In the genomic region with DNA sequence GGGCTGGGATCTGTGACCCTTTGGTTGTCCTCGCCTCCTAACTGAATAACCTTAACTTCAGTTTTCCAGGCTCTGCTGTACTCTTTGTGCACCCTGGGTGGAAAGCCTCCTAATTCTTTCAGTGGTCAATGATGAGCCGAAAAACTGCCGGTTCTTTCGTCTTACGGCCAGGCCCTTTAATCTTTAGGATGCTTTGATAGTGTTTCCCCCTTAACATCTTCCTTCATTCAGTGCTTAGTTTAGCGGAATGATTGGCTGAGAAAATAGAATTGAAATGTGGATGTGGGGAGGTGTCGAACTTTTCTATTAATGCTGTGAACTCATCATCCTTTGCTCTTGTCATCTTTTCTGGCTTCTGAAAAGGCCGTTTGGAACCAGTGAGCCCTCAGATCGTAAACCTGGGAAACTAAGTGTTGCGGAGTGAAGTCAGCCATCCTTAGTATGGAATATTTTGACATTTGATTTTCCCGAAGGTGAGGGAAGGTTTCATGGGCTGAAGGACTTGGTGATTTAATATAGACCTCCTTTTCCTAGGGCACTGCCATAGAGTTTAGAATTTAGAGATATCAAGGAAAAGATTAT, we compare ENCODE assay signal across 8 cellular contexts. TPM values are rescaled to one million over a fixed set of nuclear protein-coding genes. Genes with fewer than 3 reads are reported as not detected.
DNase-seq lines count a peak whose midpoint lies in the region; FAIRE-seq and TF ChIP-seq lines count a peak whose summit lies in the region.

No MANE protein-coding gene starts in this region.

- H3K4me3 ChIP-seq in foreskin fibroblast (ENCODE audit: low read depth in 1 of 2, low read length in 2 of 2) (peak overlapping the region; percentile 93 to 94), rectal smooth muscle tissue (ENCODE audit: low read length) (peak overlapping the region; percentile 88)

- peaks cover 59% of the 10 kb centered on the region for H3K4me1 Mint-ChIP-seq in T-helper 2 cell treated with Interferon-gamma antibody and Interleukin-4, amounts not matched to agents 5 μg/mL and 100 μg/mL, for 36 hours (ENCODE audit: low read depth)

- H3K27ac ChIP-seq in rectal smooth muscle tissue (ENCODE audit: low read depth, low read length): peak overlapping the region; percentile 89

- TF ChIP-seq CTCF in foreskin fibroblast (IDR thresholded peaks at IDR 0.05; ENCODE audit: low read depth, low read length): no peak

- peaks cover 3% of the 10 kb centered on the region for H3K36me3 ChIP-seq in rectal smooth muscle tissue (ENCODE audit: control insufficient read depth, insufficient read depth, low read length)

- H3K9ac ChIP-seq in rectal smooth muscle tissue (ENCODE audit: low read length): peak overlapping the region; percentile 64

- H3K36me3 Mint-ChIP-seq in T-helper 2 cell treated with Interferon-gamma antibody and Interleukin-4, amounts not matched to agents 5 μg/mL and 100 μg/mL, for 36 hours (ENCODE audit: low read depth): peaks cover 42% of the 10 kb centered on the region

- no peaks in the 10 kb centered on the region for H3K9me3 Mint-ChIP-seq in T-helper 2 cell treated with Interferon-gamma antibody and Interleukin-4, amounts not matched to agents 5 μg/mL and 100 μg/mL, for 36 hours

- H3K4me3 Mint-ChIP-seq in T-helper 2 cell treated with Interferon-gamma antibody and Interleukin-4, amounts not matched to agents 5 μg/mL and 100 μg/mL, for 36 hours: peak overlapping the region; percentile 100

- H3K27ac Mint-ChIP-seq in T-helper 2 cell treated with Interferon-gamma antibody and Interleukin-4, amounts not matched to agents 5 μg/mL and 100 μg/mL, for 36 hours: peak overlapping the region; percentile 100

- H3K27me3 ChIP-seq in rectal smooth muscle tissue (ENCODE audit: control insufficient read depth, insufficient read depth, low read length): no peaks in the 10 kb centered on the region

- DNase-seq in A172 (ENCODE audit: low spot score): peak; percentile 19
- no peak for DNase-seq in GM18507 (ENCODE audit: extremely low spot score, insufficient read length, low read depth)
- no peak for DNase-seq in T-helper 2 cell treated with Interferon-gamma antibody and Interleukin-4, amounts not matched to agents 5 μg/mL and 100 μg/mL, for 36 hours (ENCODE audit: low spot score)
- no peak for DNase-seq in foreskin fibroblast
- DNase-seq in MV-4-11 (lab: John Stamatoyannopoulos, UW): no peak
- DNase-seq in H4 (ENCODE audit: low spot score): no peak
- DNase-seq in COLO829 (ENCODE audit: low spot score): no peak

- FAIRE-seq in GM18507 (lab: Jason Lieb, UNC): peak; percentile 21

- H3K4me1 ChIP-seq in rectal smooth muscle tissue (ENCODE audit: control insufficient read depth, insufficient read depth, low read length): peaks cover 7% of the 10 kb centered on the region

- peaks cover 3% of the 10 kb centered on the region for H3K27me3 Mint-ChIP-seq in T-helper 2 cell treated with Interferon-gamma antibody and Interleukin-4, amounts not matched to agents 5 μg/mL and 100 μg/mL, for 36 hours (ENCODE audit: low read depth)

RNA-seq across cellular contexts. Expression of a gene that starts 0.9 kb away (rescaled TPM):
- total RNA-seq in A172 (2014; rRNA removed; shearing (Covaris generic)): 122 and 139 TPM in 2 replicates
- total RNA-seq in H4 (2014; rRNA removed; shearing (Covaris generic)): 344 and 405 TPM in 2 replicates
